In the genomic region with DNA sequence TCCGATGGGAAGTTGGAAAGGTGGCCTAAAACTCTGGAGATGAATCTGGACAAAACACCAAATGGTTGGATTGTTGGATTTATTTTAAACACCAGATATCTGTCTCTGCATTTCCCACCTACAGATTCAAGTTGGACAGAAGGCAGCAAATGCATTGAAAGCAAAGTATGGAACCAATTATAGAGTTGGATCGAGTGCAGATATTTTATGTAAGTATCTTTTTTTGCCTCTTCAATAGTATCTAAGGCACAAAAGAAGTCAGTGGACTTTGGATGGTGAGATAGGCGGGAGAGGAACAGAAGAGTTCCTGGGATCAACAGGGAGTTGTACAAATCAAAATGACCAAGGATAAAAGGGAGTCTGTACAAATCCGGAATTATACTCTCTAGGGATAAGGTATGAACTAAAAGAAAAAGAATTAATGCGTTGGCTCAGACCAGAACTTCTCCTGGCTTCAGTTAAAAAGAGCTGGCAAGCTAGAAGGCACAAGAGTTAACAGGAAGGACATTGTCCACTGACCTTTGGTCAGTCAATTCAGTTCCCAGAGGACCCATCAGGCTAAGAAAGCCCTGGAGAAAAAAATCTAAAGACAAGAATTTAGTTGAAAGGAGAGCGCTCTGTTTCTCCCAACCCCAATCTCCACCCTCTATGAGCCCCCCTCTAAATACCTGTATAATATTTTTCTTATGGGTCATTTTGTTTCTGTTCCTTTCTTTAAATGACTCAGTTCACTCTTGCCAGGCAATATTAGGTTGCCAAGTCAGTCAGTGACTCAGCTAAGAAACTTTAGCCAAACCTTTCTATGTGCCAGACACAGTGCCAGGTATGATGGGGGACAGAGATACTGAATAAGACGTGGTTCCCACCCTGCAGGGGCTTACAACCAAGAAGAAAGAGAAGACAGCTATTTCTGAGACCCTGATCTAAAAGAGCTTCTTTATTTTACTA, we compare ENCODE assay signal across 22 cellular contexts. TPM values are rescaled to one million over a fixed set of nuclear protein-coding genes. Genes with fewer than 3 reads are reported as not detected.
DNase-seq lines count a peak whose midpoint lies in the region; ATAC-seq and TF ChIP-seq lines count a peak whose summit lies in the region.
"Had no signal": no experiment of that assay in that cellular context is flagged by ENCODE, and none has a peak within 500 bp of the region (broad histone marks: within the 10 kb centered on the region; RNA-seq: fewer than 3 reads in every experiment).

No MANE protein-coding gene starts in this region.

- peak overlapping the region; percentile 7; the same call in 1 of the 2 replicates for H3K4me3 ChIP-seq in ACC112 (ENCODE audit: low read depth, low read length)
- H3K4me3 ChIP-seq in OCI-LY3 (ENCODE audit: low read length), result no peak overlapping the region
- no peak overlapping the region for H3K4me3 ChIP-seq in esophagus muscularis mucosa
- H3K4me3 ChIP-seq: SK-N-MC had no signal

- no peak for ATAC-seq in GM19328 (IDR thresholded peaks at IDR 0.05; ENCODE audit: unreplicated experiment)
- ATAC-seq: stimulated activated naive CD8-positive, alpha-beta T cell treated with anti-CD3 and anti-CD28 coated beads, Interleukin-15, Interleukin-2, amounts not matched to agents 100 U/mL and 50 U/mL, for 24 hours had no signal

- DNase-seq in esophagus muscularis mucosa (ENCODE audit: extremely low spot score) (peak; percentile 47), middle frontal gyrus (ENCODE audit: extremely low spot score, low spot score) (peak; percentile 30), T-helper 1 cell (no peak), Ammon's horn (ENCODE audit: low spot score) (no peak), NCI-H82 (lab: John Stamatoyannopoulos, UW) (no peak)
- DNase-seq: activated CD4-positive, alpha-beta T cell treated with anti-CD3 and anti-CD28 coated beads, Interleukin-2, amount 10 ng/mL, durations not matched to agents 7 days and 5 days; activated CD8-positive, alpha-beta memory T cell treated with anti-CD3 and anti-CD28 coated beads, Interleukin-2, amount 50 U/mL, for 48 hours; activated gamma-delta T cell treated with Interleukin-2 at 50 U/mL for 16 hours; CD4-positive, alpha-beta memory T cell; cortex of kidney; HFFc6; immature natural killer cell; mesendoderm; NCI-H187; NCI-H510A; stimulated activated CD4-positive, alpha-beta T cell treated with anti-CD3 and anti-CD28 coated beads, Interleukin-15, amount 100 ng/mL, for 24 hours; stimulated activated naive CD8-positive, alpha-beta T cell treated with anti-CD3 and anti-CD28 coated beads, Interleukin-15, Interleukin-2, amounts not matched to agents 100 U/mL and 50 U/mL, for 24 hours had no signal

- H3K27ac ChIP-seq in ACC112 (ENCODE audit: low read depth, low read length) (peak overlapping the region; percentile 61), OCI-LY3 (ENCODE audit: low read length) (no peak overlapping the region), esophagus muscularis mucosa (replicated peaks in 1 of 4) (peak overlapping the region in 2 of 4 donors; percentile 15 to 27)
- H3K27ac ChIP-seq: SK-N-MC had no signal

- TF ChIP-seq CTCF in OCI-LY3 (IDR thresholded peaks at IDR 0.05; ENCODE audit: low read depth, low read length) (no peak), esophagus muscularis mucosa (IDR thresholded peaks at IDR 0.05) (no peak)

- no peaks in the 10 kb centered on the region for H4K20me1 ChIP-seq in OCI-LY3 (ENCODE audit: insufficient read depth, low read length)

- no peak overlapping the region for H3K9ac ChIP-seq in OCI-LY3 (ENCODE audit: low read length)

- intact Hi-C loops in esophagus muscularis mucosa (cut with DNase I), result no loop called here

- H3K27me3 ChIP-seq in ACC112 (ENCODE audit: insufficient read depth, low read length) (no peaks in the 10 kb centered on the region), OCI-LY3 (ENCODE audit: low read depth, low read length) (peaks cover 26% of the 10 kb centered on the region), esophagus muscularis mucosa (no peaks in the 10 kb centered on the region)

- no peak for TF ChIP-seq POLR2A in esophagus muscularis mucosa (IDR thresholded peaks at IDR 0.05; ENCODE audit: low read depth)

- H3K4me2 ChIP-seq in OCI-LY3 (ENCODE audit: low read length), result peak overlapping the region; percentile 27; the same call in 1 of the 2 replicates

- 70% methylated on average over 7 of the region's 7 CpGs for WGBS in esophagus muscularis mucosa

- H3K36me3 ChIP-seq in ACC112 (ENCODE audit: insufficient read depth, low read length), result no peaks in the 10 kb centered on the region
- H3K36me3 ChIP-seq in OCI-LY3 (replicated peaks; ENCODE audit: low read depth, low read length), result no peaks in the 10 kb centered on the region
- no peaks in the 10 kb centered on the region for H3K36me3 ChIP-seq in esophagus muscularis mucosa

- H3K9me3 ChIP-seq in OCI-LY3 (ENCODE audit: insufficient read depth, low read length) (no peaks in the 10 kb centered on the region), esophagus muscularis mucosa (no peaks in the 10 kb centered on the region)

- no peaks in the 10 kb centered on the region for H3K79me2 ChIP-seq in ACC112 (ENCODE audit: control insufficient read depth, insufficient read depth, low read length, unreplicated experiment)
- H3K79me2 ChIP-seq in OCI-LY3 (ENCODE audit: low read length), result no peaks in the 10 kb centered on the region

- H3K4me1 ChIP-seq in ACC112 (ENCODE audit: control insufficient read depth, insufficient read depth, low read length, unreplicated experiment), result peaks cover 25% of the 10 kb centered on the region
- peaks cover 11% of the 10 kb centered on the region for H3K4me1 ChIP-seq in OCI-LY3 (ENCODE audit: low read length)
- peaks cover 0 to 43% (median 37%) of the 10 kb centered on the region in 4 donors for H3K4me1 ChIP-seq in esophagus muscularis mucosa

- H2AFZ ChIP-seq in ACC112 (ENCODE audit: low read length, unreplicated experiment) (peak overlapping the region; percentile 8), OCI-LY3 (ENCODE audit: low read depth, low read length) (no peak overlapping the region)

- no peak for TF ChIP-seq EP300 in esophagus muscularis mucosa (IDR thresholded peaks at IDR 0.05)

RNA-seq across cellular contexts. Expression of gene CPO, which starts 29.1 kb away (rescaled TPM):
- under 1 TPM; 0.32 to 0.83 (median 0.48) TPM for total RNA-seq in esophagus muscularis mucosa
- total RNA-seq: activated CD4-positive, alpha-beta T cell treated with anti-CD3 and anti-CD28 coated beads, Interleukin-2, amount 10 ng/mL, durations not matched to agents 7 days and 5 days; CD4-positive, alpha-beta memory T cell; endothelial cell of umbilical vein; HFFc6 had no signal

Comparison
In these comparisons a context has a peak if more than half of its experiments do, and no peak if none do; other contexts are left out.
1. DNase-seq: peak in esophagus muscularis mucosa (single experiment) and middle frontal gyrus (single experiment); none in T-helper 1 cell (0 of 5), Ammon's horn (single experiment) and NCI-H82 (single experiment).